In genomic region chr7:134739362-134739761, GRCh38 we compare ENCODE assay signal across 19 cellular contexts. TPM values are rescaled to one million over a fixed set of nuclear protein-coding genes. Genes with fewer than 3 reads are reported as not detected.
DNase-seq lines count a peak whose midpoint lies in the region; ATAC-seq and TF ChIP-seq lines count a peak whose summit lies in the region.
"Had no signal": no experiment of that assay in that cellular context is flagged by ENCODE, and none has a peak within 500 bp of the region (broad histone marks: within the 10 kb centered on the region; RNA-seq: fewer than 3 reads in every experiment).

No MANE protein-coding gene starts in this region.

- H4K20me1 ChIP-seq in BLaER1 treated with 17β-estradiol and CSF1 and Interleukin-3, amounts not matched to agents 10 nM and 100 nM = no peaks in the 10 kb centered on the region
- H4K20me1 ChIP-seq in IMR-90 (ENCODE audit: insufficient read depth, low read length) (no peaks in the 10 kb centered on the region), neural cell (ENCODE audit: insufficient read depth) (no peaks in the 10 kb centered on the region)

- no peak for TF ChIP-seq EP300 in neural cell (conservative IDR thresholded peaks at IDR 0.05; ENCODE audit: poor library complexity, severe bottlenecking)

- no peak for ATAC-seq in IMR-90 (ENCODE audit: low read depth)
- ATAC-seq in GM18498 (IDR thresholded peaks at IDR 0.05; ENCODE audit: unreplicated experiment) = no peak
- ATAC-seq in activated CD8-positive, alpha-beta T cell treated with anti-CD3 and anti-CD28 coated beads for 36 hours = no peak
- ATAC-seq in HG02571 (IDR thresholded peaks at IDR 0.05; ENCODE audit: unreplicated experiment) = no peak
- ATAC-seq: Right ventricle myocardium inferior had no signal

- DNase-seq in IMR-90 = no peak
- DNase-seq in brain microvascular endothelial cell = no peak
- DNase-seq in activated CD8-positive, alpha-beta T cell treated with anti-CD3 and anti-CD28 coated beads for 36 hours = no peak
- no peak for DNase-seq in kidney tubule cell (ENCODE audit: low spot score)
- DNase-seq: C1 segment of cervical spinal cord; MM.1S; NCI-H1092 treated with DMSO at 0.1 percent for 48 hours; NCI-H146; NCI-H2029 treated with DMSO at 0.1 percent for 48 hours; NCI-H2171 treated with DMSO at 0.1 percent for 48 hours; NCI-H446; NCI-H69; NK-92 treated with Interleukin-12 subunit alpha and Interleukin-12 subunit beta, amount 100 ng/mL, for 24 hours; Peyer's patch had no signal

- peaks cover 8% of the 10 kb centered on the region; the same call in 1 of the 2 replicates for H3K9me1 ChIP-seq in IMR-90 (ENCODE audit: insufficient read depth, low read length)

- intact Hi-C loops in IMR-90 (cut with micrococcal nuclease) = no loop called here
- intact Hi-C loops in activated CD8-positive, alpha-beta T cell treated with anti-CD3 and anti-CD28 coated beads for 36 hours (cut with micrococcal nuclease) = no loop called here

- peak overlapping the region in 7 of 11 experiments; percentile 74 to 90 (median 77); a peak in 10 of 22 replicates for H3K4me2 ChIP-seq in BLaER1 treated with 17β-estradiol and CSF1 and Interleukin-3, amounts not matched to agents 10 nM and 100 nM
- H3K4me2 ChIP-seq in IMR-90 (ENCODE audit: low read depth, low read length) (no peak overlapping the region), neural cell (ENCODE audit: low read length) (no peak overlapping the region)

- peak overlapping the region; percentile 23 for H2BK20ac ChIP-seq in IMR-90 (ENCODE audit: low read depth, low read length)

- peaks cover 9% of the 10 kb centered on the region for H3K4me1 Mint-ChIP-seq in activated CD8-positive, alpha-beta T cell treated with anti-CD3 and anti-CD28 coated beads for 36 hours (ENCODE audit: low read depth)

- no peak overlapping the region for H3K23ac ChIP-seq in IMR-90 (ENCODE audit: low read depth, low read length)

- no peak overlapping the region for H2AK9ac ChIP-seq in IMR-90 (replicated peaks; ENCODE audit: low read depth, low read length, poor library complexity)

- H3K56ac ChIP-seq in IMR-90 (ENCODE audit: extremely low read depth, insufficient read depth, low read length) = no peak overlapping the region

- WGBS in IMR-90 (ENCODE audit: extremely low coverage in 2 of 2, insufficient read length in 1 of 2), 2 experiments = no CpG with 5 or more reads among the region's 3 CpGs

- peak overlapping the region; percentile 85 for H2AK5ac ChIP-seq in IMR-90 (ENCODE audit: low read depth, low read length)

- TF ChIP-seq CTCF in IMR-90 (conservative IDR thresholded peaks at IDR 0.05; ENCODE audit: low read depth, low read length) (no peak), brain microvascular endothelial cell (IDR thresholded peaks at IDR 0.05; ENCODE audit: low read depth, low read length, missing control alignments) (no peak), neural cell (IDR thresholded peaks at IDR 0.05; ENCODE audit: poor library complexity, severe bottlenecking) (no peak)
- no peak for TF ChIP-seq CTCF in activated CD8-positive, alpha-beta T cell treated with anti-CD3 and anti-CD28 coated beads for 36 hours (IDR thresholded peaks at IDR 0.05)

- POLR2A ChIA-PET in IMR-90 (lab: Charles Lee; ENCODE audit: unreplicated experiment) = no interaction called here
- POLR2A ChIA-PET in activated CD8-positive, alpha-beta T cell treated with anti-CD3 and anti-CD28 coated beads for 36 hours (lab: Charles Lee) = no interaction called here

- peaks cover 19 to 56% (median 29%) of the 10 kb centered on the region in 10 experiments for H3K4me1 ChIP-seq in BLaER1 treated with 17β-estradiol and CSF1 and Interleukin-3, amounts not matched to agents 10 nM and 100 nM
- peaks cover 17% of the 10 kb centered on the region for H3K4me1 ChIP-seq in IMR-90 (ENCODE audit: control insufficient read depth, insufficient read depth, low read length)

- TF ChIP-seq RAD21 in IMR-90 (IDR thresholded peaks at IDR 0.05; ENCODE audit: low read length) (no peak), neural cell (conservative IDR thresholded peaks at IDR 0.05) (no peak)

- H3K36me3 ChIP-seq in BLaER1 treated with 17β-estradiol and CSF1 and Interleukin-3, amounts not matched to agents 10 nM and 100 nM = no peaks in the 10 kb centered on the region
- H3K36me3 ChIP-seq in IMR-90 (ENCODE audit: control insufficient read depth, insufficient read depth, low read length) (no peaks in the 10 kb centered on the region), brain microvascular endothelial cell (replicated peaks) (no peaks in the 10 kb centered on the region), neural cell (ENCODE audit: insufficient read depth, low read length) (no peaks in the 10 kb centered on the region)
- H3K36me3 ChIP-seq: Peyer's patch had no signal

- H3K4ac ChIP-seq in IMR-90 (ENCODE audit: low read depth, low read length) = peak overlapping the region; percentile 61

- H4K91ac ChIP-seq in IMR-90 (ENCODE audit: insufficient read depth, low read depth, low read length) = 0 out of 2 replicates have a peak overlapping the region, but pooled peaks have one; percentile 55

- no peak for TF ChIP-seq POLR2A in IMR-90 (IDR thresholded peaks at IDR 0.05; ENCODE audit: low read depth, low read length)

- H2AFZ ChIP-seq in IMR-90 (replicated peaks; ENCODE audit: low read length, poor library complexity) (no peak overlapping the region), neural cell (ENCODE audit: low read depth, low read length) (no peak overlapping the region)

- H3K36me3 Mint-ChIP-seq in activated CD8-positive, alpha-beta T cell treated with anti-CD3 and anti-CD28 coated beads for 36 hours (ENCODE audit: low read depth) = no peaks in the 10 kb centered on the region

- no peaks in the 10 kb centered on the region for H3K79me2 ChIP-seq in neural cell (replicated peaks; ENCODE audit: insufficient read depth, low read length)

- dilution Hi-C loops in IMR-90 (cut with HindIII; ENCODE audit: low sequenced_read_pairs, unreplicated experiment) = no loop called here

- no TSS peak for BruUV-seq in IMR-90 (replicated peaks; lab: Mats Ljungman, UMichigan)

- H3K27ac Mint-ChIP-seq in activated CD8-positive, alpha-beta T cell treated with anti-CD3 and anti-CD28 coated beads for 36 hours = no peak overlapping the region

- H2BK5ac ChIP-seq in IMR-90 (ENCODE audit: low read depth, low read length, poor library complexity, severe bottlenecking) = no peak overlapping the region

- no peaks in the 10 kb centered on the region for H3K9me2 ChIP-seq in neural cell (ENCODE audit: insufficient read depth, low read length)

- peaks cover 2% of the 10 kb centered on the region for H3K27me3 Mint-ChIP-seq in activated CD8-positive, alpha-beta T cell treated with anti-CD3 and anti-CD28 coated beads for 36 hours

- H3F3A ChIP-seq in neural cell (ENCODE audit: insufficient read depth, low read length, poor library complexity, severe bottlenecking) = no peaks in the 10 kb centered on the region

- CTCF ChIA-PET in IMR-90 (lab: Yijun Ruan, JAX) = interaction anchor here (1.2 kb wide), 1 partner anchor 15 kb away, joined by 3 read pairs; no protein-coding TSS in a partner anchor
- CTCF ChIA-PET in activated CD8-positive, alpha-beta T cell treated with anti-CD3 and anti-CD28 coated beads for 36 hours (lab: Charles Lee) = interaction anchor here (1.3 kb wide), 1 partner anchor 10 kb away, joined by 4 read pairs; no protein-coding TSS in a partner anchor

- H3K79me1 ChIP-seq in IMR-90 (ENCODE audit: low read depth in 1 of 2, low read length in 2 of 2) = peaks cover 0 to 13% of the 10 kb centered on the region in 2 experiments; a peak in 3 of 4 replicates

- no peaks in the 10 kb centered on the region for H3K9me3 Mint-ChIP-seq in activated CD8-positive, alpha-beta T cell treated with anti-CD3 and anti-CD28 coated beads for 36 hours

- H2BK120ac ChIP-seq in IMR-90 (ENCODE audit: low read depth, low read length) = peak overlapping the region; percentile 94

- H3K27ac ChIP-seq in BLaER1 treated with 17β-estradiol and CSF1 and Interleukin-3, amounts not matched to agents 10 nM and 100 nM = peak overlapping the region in 3 of 11 experiments; percentile 74 to 80 (median 77); a peak in 5 of 22 replicates
- H3K27ac ChIP-seq in IMR-90 (ENCODE audit: insufficient read depth, low read length) (no peak overlapping the region), brain microvascular endothelial cell (peak overlapping the region; percentile 85), neural cell (ENCODE audit: low read length) (peak overlapping the region; percentile 18)
- H3K27ac ChIP-seq: Peyer's patch had no signal

- peak overlapping the region; percentile 23; the same call in 2 of the 3 replicates for H2BK15ac ChIP-seq in IMR-90 (ENCODE audit: low read depth, low read length)

- peak overlapping the region; percentile 33; the same call in 1 of the 2 replicates for H3K18ac ChIP-seq in IMR-90 (ENCODE audit: low read depth, low read length)

- H3K14ac ChIP-seq in IMR-90 (replicated peaks; ENCODE audit: low read depth, low read length) = no peak overlapping the region

- peaks cover 0 to 32% (median 12%) of the 10 kb centered on the region in 11 experiments; a peak in 13 of 22 replicates for H3K9me3 ChIP-seq in BLaER1 treated with 17β-estradiol and CSF1 and Interleukin-3, amounts not matched to agents 10 nM and 100 nM (replicated peaks in 1 of 11)
- H3K9me3 ChIP-seq in IMR-90 (ENCODE audit: control insufficient read depth, insufficient read depth, low read length) = no peaks in the 10 kb centered on the region
- H3K9me3 ChIP-seq in neural cell (ENCODE audit: low read length) = no peaks in the 10 kb centered on the region
- H3K9me3 ChIP-seq: Peyer's patch had no signal

- H3K9ac ChIP-seq in BLaER1 treated with 17β-estradiol and CSF1 and Interleukin-3, amounts not matched to agents 10 nM and 100 nM = no peak overlapping the region
- H3K9ac ChIP-seq in IMR-90 (ENCODE audit: low read depth, low read length) (no peak overlapping the region), neural cell (ENCODE audit: low read length) (no peak overlapping the region)

- peak overlapping the region; percentile 26; the same call in 1 of the 2 replicates for H4K5ac ChIP-seq in IMR-90 (ENCODE audit: low read depth, low read length)

- no peak overlapping the region for H3K4me3 ChIP-seq in BLaER1 treated with 17β-estradiol and CSF1 and Interleukin-3, amounts not matched to agents 10 nM and 100 nM
- no peak overlapping the region for H3K4me3 ChIP-seq in IMR-90 (ENCODE audit: insufficient read depth, low read depth, low read length)
- H3K4me3 ChIP-seq in brain microvascular endothelial cell (ENCODE audit: low read depth, low read length) = no peak overlapping the region
- H3K4me3 ChIP-seq in neural cell (ENCODE audit: low read length) = no peak overlapping the region
- H3K4me3 ChIP-seq: Peyer's patch had no signal

- H4K8ac ChIP-seq in IMR-90 (ENCODE audit: low read depth in 2 of 2, low read length in 2 of 2) = no peak overlapping the region; a peak in 2 of 4 replicates

- in situ Hi-C loops in IMR-90 (cut with MboI; ENCODE audit: low sequenced_read_pairs) = no loop called here
- in situ Hi-C loops in brain microvascular endothelial cell (cut with HindIII; ENCODE audit: low pct_ligation_motif_present, low sequenced_read_pairs) = no loop called here

- no peak overlapping the region for H3K4me3 Mint-ChIP-seq in activated CD8-positive, alpha-beta T cell treated with anti-CD3 and anti-CD28 coated beads for 36 hours

- H3K27me3 ChIP-seq in BLaER1 treated with 17β-estradiol and CSF1 and Interleukin-3, amounts not matched to agents 10 nM and 100 nM = no peaks in the 10 kb centered on the region
- H3K27me3 ChIP-seq in IMR-90 (ENCODE audit: control insufficient read depth, insufficient read depth, low read length) (no peaks in the 10 kb centered on the region), brain microvascular endothelial cell (replicated peaks) (no peaks in the 10 kb centered on the region), neural cell (ENCODE audit: insufficient read depth, low read depth, low read length) (no peaks in the 10 kb centered on the region)
- H3K27me3 ChIP-seq: Peyer's patch had no signal

RNA-seq across cellular contexts. Expression of gene CALD1, which starts 40.1 kb away (rescaled TPM):
- total RNA-seq in IMR-90 (2012; rRNA removed) = 487 and 532 TPM in 2 replicates
- polyA plus RNA-seq in IMR-90 (2012; rRNA removed) (375 and 382 TPM in 2 replicates), neural cell (7.0 and 8.0 TPM in 2 replicates)
- polyA plus RNA-seq in IMR-90 (2012; cell fraction: cytosol; rRNA removed) = 140 and 308 TPM in 2 replicates
- 114 and 384 TPM in 2 replicates for polyA plus RNA-seq in IMR-90 (2012; cell fraction: nucleus; rRNA removed; ENCODE audit: low replicate concordance)
- 7.1 and 9.5 TPM in 2 replicates for polyA minus RNA-seq in neural cell
- total RNA-seq in activated CD8-positive, alpha-beta T cell treated with anti-CD3 and anti-CD28 coated beads for 36 hours = 1 to 10 TPM; 2.1 to 2.2 TPM

Comparison
In these comparisons a context has a peak if more than half of its experiments do, and no peak if none do; other contexts are left out.
1. H3K4me2 ChIP-seq: peak in BLaER1 treated with 17β-estradiol and CSF1 and Interleukin-3, amounts not matched to agents 10 nM and 100 nM (7 of 11); none in IMR-90 (single experiment) and neural cell (single experiment).
2. RNA of gene CALD1, which starts 40.1 kb away (total RNA-seq): 487 to 532 TPM in IMR-90; 2.1 to 2.2 TPM in activated CD8-positive, alpha-beta T cell treated with anti-CD3 and anti-CD28 coated beads for 36 hours; every median in the first group is over 100 times any median in the second.